In the genomic region with DNA sequence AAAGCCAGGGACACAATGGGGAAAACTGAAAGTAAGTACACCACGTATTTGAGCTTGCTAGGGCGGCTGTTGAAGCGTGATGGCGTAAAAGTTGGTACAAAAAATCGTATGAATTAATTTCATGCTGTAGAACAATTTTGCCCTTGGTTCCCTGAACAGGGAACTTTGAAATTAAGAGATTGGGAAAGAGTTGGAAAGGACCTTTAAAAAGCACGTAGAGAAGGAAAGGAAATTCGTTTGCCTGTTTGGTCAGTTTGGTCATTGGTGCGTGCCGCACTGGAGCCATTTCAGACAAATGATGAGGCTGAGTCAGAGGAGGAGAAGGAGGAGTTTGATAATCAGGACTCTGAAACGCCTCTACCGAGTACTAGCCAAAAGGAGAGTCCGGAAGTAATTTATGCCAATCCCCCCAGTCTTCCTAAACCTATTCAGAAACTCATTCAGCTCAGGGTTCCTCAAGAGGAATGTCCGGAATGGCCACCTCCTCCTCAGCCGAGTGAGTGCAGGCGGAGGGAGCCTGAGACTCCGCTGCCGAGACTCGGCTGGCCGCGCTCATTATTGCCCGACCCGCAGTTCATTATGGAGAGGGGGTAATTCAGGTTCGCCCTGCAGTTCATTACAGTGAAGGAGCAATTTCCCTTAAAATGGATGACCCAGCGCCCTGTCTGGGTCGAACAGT, we compare ENCODE assay signal across 8 cellular contexts. TPM values are rescaled to one million over a fixed set of nuclear protein-coding genes. Genes with fewer than 3 reads are reported as not detected.
DNase-seq lines count a peak whose midpoint lies in the region; ATAC-seq and TF ChIP-seq lines count a peak whose summit lies in the region.

No MANE protein-coding gene starts in this region.

- no peak for TF ChIP-seq EP300 in gastroesophageal sphincter (IDR thresholded peaks at IDR 0.05)

- H3K27me3 ChIP-seq in CD4-positive, alpha-beta T cell (ENCODE audit: control insufficient read depth, insufficient read depth, low read length): no peaks in the 10 kb centered on the region
- H3K27me3 ChIP-seq in gastroesophageal sphincter: peaks cover 4% of the 10 kb centered on the region

- CTCF ChIA-PET in CD4-positive, alpha-beta T cell (lab: Charles Lee): interaction anchor here (0.8 to 1.7 kb wide), 3 partner anchors 11 to 564 kb away, joined by 3 to 6 read pairs (median 4); no protein-coding TSS in a partner anchor

- peak overlapping the region; percentile 3 for H3K27ac Mint-ChIP-seq in CD4-positive, alpha-beta T cell

- H3K27me3 Mint-ChIP-seq in CD4-positive, alpha-beta T cell: peaks cover 9% of the 10 kb centered on the region

- H3K4me3 Mint-ChIP-seq in CD4-positive, alpha-beta T cell: peak overlapping the region; percentile 88

- POLR2A ChIA-PET in CD4-positive, alpha-beta T cell (lab: Charles Lee): interaction anchor here (0.6 to 1.9 kb wide), 5 partner anchors 11 to 705 kb away, joined by 3 to 11 read pairs (median 4); a partner anchor contains a TSS

- DNase-seq in CD4-positive, alpha-beta T cell: peak in 1 of 10 experiments; percentile 32
- peak; percentile 35 for DNase-seq in GM19238 (ENCODE audit: insufficient read length, low spot score)
- peak; percentile 93 for DNase-seq in OCI-M1 (lab: John Stamatoyannopoulos, UW)
- DNase-seq in activated naive CD4-positive, alpha-beta T cell treated with Interleukin-2 at 50 U/mL for 16 hours: peak; percentile 39
- DNase-seq in omental fat pad (ENCODE audit: low spot score): no peak
- no peak for DNase-seq in NCI-H1092 treated with DMSO at 0.1 percent for 48 hours (lab: John Stamatoyannopoulos, UW)

- TF ChIP-seq POLR2A in gastroesophageal sphincter (IDR thresholded peaks at IDR 0.05): peak in 1 of 2 donors; percentile 11

- intact Hi-C loops in CD4-positive, alpha-beta T cell (cut with DNase I, micrococcal nuclease): loop anchor here in 1 of 2 experiments (1.0 to 5.0 kb wide), 4 partner anchors 124 to 706 kb away; a partner anchor contains a TSS

- no peak for TF ChIP-seq CTCF in CD4-positive, alpha-beta T cell (IDR thresholded peaks at IDR 0.05)
- TF ChIP-seq CTCF in gastroesophageal sphincter (IDR thresholded peaks at IDR 0.05) (no peak), omental fat pad (IDR thresholded peaks at IDR 0.05) (no peak)

- no peak overlapping the region for H3K27ac ChIP-seq in CD4-positive, alpha-beta T cell (ENCODE audit: low read depth, low read length)
- H3K27ac ChIP-seq in gastroesophageal sphincter: peak overlapping the region; percentile 25 to 86 (median 80)

- H3K36me3 ChIP-seq in gastroesophageal sphincter: no peaks in the 10 kb centered on the region

- H3K4me1 ChIP-seq in gastroesophageal sphincter: peaks cover 0 to 9% (median 3%) of the 10 kb centered on the region in 3 donors

- H3K4me1 Mint-ChIP-seq in CD4-positive, alpha-beta T cell (ENCODE audit: low read depth): peaks cover 13% of the 10 kb centered on the region

- peak overlapping the region; percentile 61 to 71 for H3K4me3 ChIP-seq in gastroesophageal sphincter

- no peaks in the 10 kb centered on the region for H3K9me3 ChIP-seq in CD4-positive, alpha-beta T cell (ENCODE audit: control insufficient read depth, low read length)
- no peaks in the 10 kb centered on the region for H3K9me3 ChIP-seq in gastroesophageal sphincter

- peak; percentile 80 for ATAC-seq in CD4-positive, alpha-beta T cell (ENCODE audit: poor library complexity)
- ATAC-seq in HG03196 (IDR thresholded peaks at IDR 0.05; ENCODE audit: unreplicated experiment) (peak; percentile 79), gastroesophageal sphincter (peak; percentile 95), omental fat pad (ENCODE audit: low FRiP score) (peak; percentile 99)

- 0% methylated on average over 10 to 14 of the region's 25 CpGs for WGBS in gastroesophageal sphincter (ENCODE audit: low coverage in 1 of 2), 2 donors

- H3K9me3 Mint-ChIP-seq in CD4-positive, alpha-beta T cell: no peaks in the 10 kb centered on the region

- no peaks in the 10 kb centered on the region for H3K36me3 Mint-ChIP-seq in CD4-positive, alpha-beta T cell (ENCODE audit: low read depth)

RNA-seq across cellular contexts. Expression of a gene that starts 59.2 kb away (rescaled TPM):
- total RNA-seq in CD4-positive, alpha-beta T cell: under 1 TPM; 0.69 to 0.98 TPM
- total RNA-seq in gastroesophageal sphincter (1 to 10 TPM in 1 of 4 donors, not detected in 3; 2.3 TPM), omental fat pad (1 to 10 TPM in 1 of 4 donors, under 1 TPM in 1, not detected in 2; 0.84 to 2.5 TPM)

Comparison
In these comparisons a context has a peak if more than half of its experiments do, and no peak if none do; other contexts are left out.
1. DNase-seq: peak in GM19238 (single experiment), OCI-M1 (single experiment) and activated naive CD4-positive, alpha-beta T cell treated with Interleukin-2 at 50 U/mL for 16 hours (single experiment); none in omental fat pad (single experiment) and NCI-H1092 treated with DMSO at 0.1 percent for 48 hours (single experiment).
2. Peak in every context shown above with its lines, with median percentiles within 50 percentile points of each other: ATAC-seq.